25 cellular contexts compared by ENCODE assay signal in genomic region chr19:5255602-5256231, GRCh38.
DNase-seq lines count a peak whose midpoint lies in the region; TF ChIP-seq lines count a peak whose summit lies in the region.
"Had no signal": no experiment of that assay in that cellular context is flagged by ENCODE, and none has a peak within 500 bp of the region (broad histone marks: within the 10 kb centered on the region; RNA-seq: fewer than 3 reads in every experiment).

No MANE protein-coding gene starts in this region.

- H3K4me3 Mint-ChIP-seq in endothelial cell (ENCODE audit: unreplicated experiment): peak overlapping the region; percentile 16

- no peaks in the 10 kb centered on the region for H3K9me3 Mint-ChIP-seq in endothelial cell (ENCODE audit: unreplicated experiment)

- H4K20me1 ChIP-seq in GM23248 (ENCODE audit: insufficient read depth): no peaks in the 10 kb centered on the region

- 0 out of 2 replicates have a peak, but pooled peaks cover 8% of the 10 kb centered on the region for H3K4me1 ChIP-seq in GM23248 (ENCODE audit: insufficient read depth)
- H3K4me1 ChIP-seq: HAP-1 had no signal

- no peaks in the 10 kb centered on the region for H3K9me2 ChIP-seq in GM23248 (ENCODE audit: insufficient read depth)

- H3K4me3 ChIP-seq in GM23248: no peak overlapping the region
- H3K4me3 ChIP-seq: HAP-1, PC-9 had no signal

- peaks cover 36% of the 10 kb centered on the region for H3K36me3 Mint-ChIP-seq in endothelial cell (ENCODE audit: low read depth, unreplicated experiment)

- H3K27me3 Mint-ChIP-seq in endothelial cell (ENCODE audit: unreplicated experiment): peaks cover 7% of the 10 kb centered on the region

- no peak for TF ChIP-seq CTCF in endothelial cell (IDR thresholded peaks at IDR 0.05; ENCODE audit: unreplicated experiment)

- in situ Hi-C loops in GM23248 (cut with MboI): no loop called here

- H3K79me2 ChIP-seq in GM23248 (ENCODE audit: insufficient read depth): no peaks in the 10 kb centered on the region

- peak; percentile 10 for DNase-seq in GM23248
- peak; percentile 10 for DNase-seq in M059J (ENCODE audit: low read depth)
- DNase-seq in endothelial cell (ENCODE audit: low spot score): no peak
- peak; percentile 28 for DNase-seq in occipital lobe (lab: John Stamatoyannopoulos, UW)
- DNase-seq in NOMO-1 treated with DMSO at 0.1 percent for 48 hours (lab: John Stamatoyannopoulos, UW; ENCODE audit: unreplicated experiment): no peak
- no peak for DNase-seq in NCI-H1694 (lab: John Stamatoyannopoulos, UW)
- DNase-seq in NCI-H2196 treated with DMSO at 0.1 percent for 48 hours (lab: John Stamatoyannopoulos, UW; ENCODE audit: unreplicated experiment): no peak
- no peak for DNase-seq in GM03348 (ENCODE audit: low spot score)
- DNase-seq: Calu3; DMS79 treated with DMSO at 0.1 percent for 48 hours; GF-D8; Kasumi-1; MV-4-11; NCI-H1105 treated with DMSO at 0.1 percent for 48 hours; NCI-H146; NCI-H2029; NCI-H446 treated with DMSO at 0.1 percent for 48 hours; NCI-H526; NCI-H82; NK-92 treated with Interleukin-12 subunit alpha and Interleukin-12 subunit beta, amount 100 ng/mL, for 24 hours; PC-9; SHP77 had no signal

- H3K27me3 ChIP-seq in GM23248 (replicated peaks; ENCODE audit: insufficient read depth): no peaks in the 10 kb centered on the region

- H3K27ac ChIP-seq in GM23248: no peak overlapping the region
- H3K27ac ChIP-seq: HL-60, PC-9, RWPE1 had no signal

- H3F3A ChIP-seq in GM23248 (ENCODE audit: insufficient read depth): peaks cover 11% of the 10 kb centered on the region

- WGBS in GM23248 (ENCODE audit: low coverage in 1 of 2, low lambda C conversion rate in 2 of 2, missing lambda C conversion rate in 2 of 2), 2 experiments: 94 to 95% methylated on average over 22 of the region's 22 CpGs

- peak overlapping the region; percentile 32 for H3K27ac Mint-ChIP-seq in endothelial cell (ENCODE audit: unreplicated experiment)

- H2AFZ ChIP-seq in GM23248: no peak overlapping the region
- H2AFZ ChIP-seq: PC-9 had no signal

- peaks cover 24% of the 10 kb centered on the region for H3K36me3 ChIP-seq in GM23248 (ENCODE audit: low read depth)

- no peak overlapping the region for H3K9ac ChIP-seq in GM23248

- no peaks in the 10 kb centered on the region for H3K9me3 ChIP-seq in GM23248 (ENCODE audit: low read depth)
- H3K9me3 ChIP-seq: HAP-1 had no signal

- no peak overlapping the region for H3K4me2 ChIP-seq in GM23248 (ENCODE audit: unreplicated experiment)
- H3K4me2 ChIP-seq: PC-9 had no signal

- H3K4me1 Mint-ChIP-seq in endothelial cell (ENCODE audit: unreplicated experiment): no peaks in the 10 kb centered on the region

Comparison
In these comparisons a context has a peak if more than half of its experiments do, and no peak if none do; other contexts are left out.
1. DNase-seq: peak in GM23248 (single experiment), M059J (single experiment) and occipital lobe (single experiment); none in endothelial cell (single experiment), NOMO-1 treated with DMSO at 0.1 percent for 48 hours (single experiment), NCI-H1694 (single experiment), NCI-H2196 treated with DMSO at 0.1 percent for 48 hours (single experiment) and GM03348 (single experiment).